ENCODE assay signal across 9 cellular contexts in genomic region chr5:179805070-179805528, GRCh38. TPM values are rescaled to one million over a fixed set of nuclear protein-coding genes. Genes with fewer than 3 reads are reported as not detected.
A peak's percentile ranks its signal among the peaks of the same experiment; 100 is the strongest.
DNase-seq lines count a peak whose midpoint lies in the region; ATAC-seq, FAIRE-seq and TF ChIP-seq lines count a peak whose summit lies in the region.
"Had no signal": no experiment of that assay in that cellular context is flagged by ENCODE, and none has a peak within 500 bp of the region (broad histone marks: within the 10 kb centered on the region; RNA-seq: fewer than 3 reads in every experiment).

No MANE protein-coding gene starts in this region.

- H2AK5ac ChIP-seq in mesenchymal stem cell (ENCODE audit: low read length, severe bottlenecking): no peak overlapping the region

- H3K27ac Mint-ChIP-seq in chondrocyte (ENCODE audit: unreplicated experiment): peak overlapping the region; percentile 70

- WGBS in A549 (ENCODE audit: missing lambda C conversion rate): 26% methylated on average over 7 of the region's 9 CpGs
- WGBS in mesenchymal stem cell: 69% methylated on average over 9 of the region's 9 CpGs

- H3K4me3 Mint-ChIP-seq in chondrocyte (ENCODE audit: unreplicated experiment): peak overlapping the region; percentile 83

- H2BK120ac ChIP-seq in mesenchymal stem cell (ENCODE audit: low read depth, low read length): no peak overlapping the region

- peaks cover 16 to 43% of the 10 kb centered on the region in 2 experiments for H3K36me3 ChIP-seq in mesenchymal stem cell (ENCODE audit: control insufficient read depth in 1 of 2, insufficient read depth in 2 of 2, low read depth in 1 of 2, low read length in 2 of 2)

- no peak for TF ChIP-seq CTCF in A549 (IDR thresholded peaks at IDR 0.05)
- no peak for TF ChIP-seq CTCF in chondrocyte (IDR thresholded peaks at IDR 0.05)

- H2AFZ ChIP-seq in mesenchymal stem cell (ENCODE audit: low read depth, low read length): no peak overlapping the region

- no peaks in the 10 kb centered on the region for H3K27me3 Mint-ChIP-seq in chondrocyte (ENCODE audit: low read depth)

- H3K27me3 ChIP-seq in mesenchymal stem cell (ENCODE audit: control insufficient read depth in 1 of 2, insufficient read depth in 1 of 2, low read length in 2 of 2): no peaks in the 10 kb centered on the region

- POLR2A ChIA-PET in A549 (lab: Yijun Ruan, JAX): interaction anchor here (0.8 to 1.1 kb wide), 2 partner anchors 14 to 15 kb away, joined by 3 to 5 read pairs; partner anchors contain the start of gene SQSTM1

- TF ChIP-seq EP300 in A549 (IDR thresholded peaks at IDR 0.05): no peak

- CTCF ChIA-PET in A549 (lab: Yijun Ruan, JAX): interaction anchor here (1.1 to 1.6 kb wide), 3 partner anchors 13 to 33 kb away, joined by 3 read pairs; no protein-coding TSS in a partner anchor

- peak overlapping the region; percentile 55 for H4K8ac ChIP-seq in mesenchymal stem cell (ENCODE audit: low read length)

- peak overlapping the region in 1 of 2 experiments; percentile 54 for H3K4ac ChIP-seq in mesenchymal stem cell (ENCODE audit: low read depth in 1 of 2, low read length in 2 of 2)

- peaks cover 44% of the 10 kb centered on the region for H3K4me1 ChIP-seq in A549
- H3K4me1 ChIP-seq in mesenchymal stem cell (ENCODE audit: control insufficient read depth, insufficient read depth, low read depth, low read length): peaks cover 45% of the 10 kb centered on the region

- H3K9ac ChIP-seq in mesenchymal stem cell (ENCODE audit: low read length): peak overlapping the region; percentile 87

- H3K79me1 ChIP-seq in mesenchymal stem cell (replicated peaks; ENCODE audit: low read length, poor library complexity, severe bottlenecking): peaks cover 16% of the 10 kb centered on the region

- no peak overlapping the region for H2BK15ac ChIP-seq in mesenchymal stem cell (ENCODE audit: low read depth, poor library complexity, severe bottlenecking)

- no peak for TF ChIP-seq POLR2A in A549 (IDR thresholded peaks at IDR 0.05; ENCODE audit: low read length)

- H3K36me3 Mint-ChIP-seq in chondrocyte (ENCODE audit: low read depth): peaks cover 5% of the 10 kb centered on the region

- H3K27ac ChIP-seq in A549: peak overlapping the region; percentile 91 to 99
- H3K27ac ChIP-seq in mesenchymal stem cell (ENCODE audit: low read length, poor library complexity, severe bottlenecking): peak overlapping the region; percentile 13

- no peaks in the 10 kb centered on the region for H3K9me3 ChIP-seq in A549
- no peaks in the 10 kb centered on the region for H3K9me3 ChIP-seq in mesenchymal stem cell (ENCODE audit: control insufficient read depth, low read length)

- H3K18ac ChIP-seq in mesenchymal stem cell (ENCODE audit: low read depth in 1 of 2, low read length in 2 of 2): peak overlapping the region; percentile 92 to 98

- peak overlapping the region; percentile 2 to 60 for H3K23ac ChIP-seq in mesenchymal stem cell (ENCODE audit: low read length in 2 of 2)

- H2BK12ac ChIP-seq in mesenchymal stem cell (ENCODE audit: low read length in 2 of 2): peak overlapping the region; percentile 17 to 55

- TF ChIP-seq RAD21 in A549 (conservative IDR thresholded peaks at IDR 0.05 in 1 of 2, IDR thresholded peaks at IDR 0.05 in 1 of 2): no peak

- peak overlapping the region; percentile 94 for H3K4me3 ChIP-seq in A549
- H3K4me3 ChIP-seq in Jurkat, Clone E6-1 (ENCODE audit: low read length): peak overlapping the region; percentile 68
- H3K4me3 ChIP-seq in mesenchymal stem cell (ENCODE audit: insufficient read depth in 1 of 2, low read depth in 1 of 2, low read length in 2 of 2): peak overlapping the region; percentile 84 to 98

- no peak overlapping the region for H3K14ac ChIP-seq in mesenchymal stem cell (ENCODE audit: low read length in 2 of 2)

- H3K4me2 ChIP-seq in A549 (peak overlapping the region; percentile 95), mesenchymal stem cell (ENCODE audit: low read length, poor library complexity, severe bottlenecking) (peak overlapping the region; percentile 93)

- DNase-seq in A549 (ENCODE audit: low read depth in 1 of 2, low spot score in 1 of 2) (no peak), chondrocyte (ENCODE audit: low spot score) (no peak), mesenchymal stem cell (no peak), NCI-H2081 (lab: John Stamatoyannopoulos, UW) (no peak), AML-193 (lab: John Stamatoyannopoulos, UW) (no peak), cortex of kidney (lab: John Stamatoyannopoulos, UW) (no peak)
- DNase-seq in Jurkat, Clone E6-1 (ENCODE audit: low read depth, low spot score): no peak
- DNase-seq in effector CD4-positive, alpha-beta T cell: no peak

- H3K4me1 Mint-ChIP-seq in chondrocyte (ENCODE audit: low read depth): peaks cover 20% of the 10 kb centered on the region

- peak in 1 of 2 experiments; percentile 0; a peak in 2 of 6 replicates for ATAC-seq in A549

- H2BK5ac ChIP-seq in mesenchymal stem cell (ENCODE audit: low read depth, low read length, poor library complexity, severe bottlenecking): no peak overlapping the region

- no peaks in the 10 kb centered on the region for H3K9me3 Mint-ChIP-seq in chondrocyte (ENCODE audit: low read depth)

- peak overlapping the region; percentile 30 for H4K91ac ChIP-seq in mesenchymal stem cell (ENCODE audit: low read length)

- FAIRE-seq in A549 (lab: Jason Lieb, UNC): no peak

TF ChIP-seq in A549, 52 proteins besides CTCF, POLR2A, EP300 and RAD21:
- TF ChIP-seq KDM1A (IDR thresholded peaks at IDR 0.05; ENCODE audit: low read depth): no peak
- no peak for TF ChIP-seq MAX (IDR thresholded peaks at IDR 0.05)
- no peak for TF ChIP-seq NFE2L2 (conservative IDR thresholded peaks at IDR 0.05; ENCODE audit: low read length)
- no peak for TF ChIP-seq PBX3 (IDR thresholded peaks at IDR 0.05)
- no peak for TF ChIP-seq CBX8 (IDR thresholded peaks at IDR 0.05)
- no peak for TF ChIP-seq CHD2 (IDR thresholded peaks at IDR 0.05; ENCODE audit: low read length, partially characterized antibody)
- no peak for TF ChIP-seq MAZ (IDR thresholded peaks at IDR 0.05; ENCODE audit: borderline replicate concordance, low read depth, low read length)

RNA-seq across cellular contexts. Expression of gene MGAT4B, which starts 1.6 kb away (rescaled TPM):
- polyA plus RNA-seq in A549 (2011; rRNA removed): 57.4 and 110 TPM in 2 replicates
- 145 and 194 TPM in 2 replicates for polyA plus RNA-seq in A549 (2012; cell fraction: cytosol; rRNA removed)
- 436 and 532 TPM in 2 replicates for polyA plus RNA-seq in A549 (2012; cell fraction: nucleus; rRNA removed)
- polyA plus RNA-seq in A549 (2017; fragmentation: RNase III; extraction: RNeasy Plus Mini Kit Qiagen cat#74134 plus additional on column Dnase treatment): 153 to 166 TPM (median 153 TPM) in 3 replicates
- 132 and 144 TPM in 2 replicates for polyA minus RNA-seq in A549 (2011; rRNA and poly(A)+ RNA removed)
- polyA plus RNA-seq in Jurkat, Clone E6-1 (2012; ENCODE audit: insufficient read depth, insufficient read length): 57.3 TPM
- total RNA-seq in chondrocyte: 135 to 144 TPM (median 142 TPM) in 3 replicates
- polyA plus RNA-seq in mesenchymal stem cell (2013, experiment 1 of 2): 182 TPM
- polyA plus RNA-seq in mesenchymal stem cell (2013, experiment 2 of 2): 176 TPM

RNA-seq across cellular contexts. Expression of gene LTC4S, which starts 11.3 kb away (rescaled TPM):
- not detected in 2 replicates for polyA plus RNA-seq in A549 (2011; rRNA removed)
- 0.08 and 0.19 TPM in 2 replicates for polyA plus RNA-seq in A549 (2012; cell fraction: cytosol; rRNA removed)
- 0.67 and 1.3 TPM in 2 replicates for polyA plus RNA-seq in A549 (2012; cell fraction: nucleus; rRNA removed)
- 0.26 TPM in 1 of 3 replicates, not detected in the others for polyA plus RNA-seq in A549 (2017; fragmentation: RNase III; extraction: RNeasy Plus Mini Kit Qiagen cat#74134 plus additional on column Dnase treatment)
- polyA minus RNA-seq in A549 (2011; rRNA and poly(A)+ RNA removed): not detected in 2 replicates
- 1.9 TPM for polyA plus RNA-seq in Jurkat, Clone E6-1 (2012; ENCODE audit: insufficient read depth, insufficient read length)
- 1.2 to 1.7 TPM (median 1.3 TPM) in 3 replicates for total RNA-seq in chondrocyte
- 0.22 TPM for polyA plus RNA-seq in mesenchymal stem cell (2013, experiment 1 of 2)
- polyA plus RNA-seq in mesenchymal stem cell (2013, experiment 2 of 2): 0.29 TPM
- total RNA-seq: glomerular endothelial cell had no signal

RNA-seq across cellular contexts. Expression of gene SQSTM1, which starts 15.6 kb away (rescaled TPM):
- polyA plus RNA-seq in A549 (2011; rRNA removed) (362 and 415 TPM in 2 replicates), A549 (2017; fragmentation: RNase III; extraction: RNeasy Plus Mini Kit Qiagen cat#74134 plus additional on column Dnase treatment) (529 to 625 TPM (median 606 TPM) in 3 replicates)
- polyA plus RNA-seq in A549 (2012; cell fraction: cytosol; rRNA removed): 377 and 435 TPM in 2 replicates
- polyA plus RNA-seq in A549 (2012; cell fraction: nucleus; rRNA removed): 848 and 893 TPM in 2 replicates
- polyA minus RNA-seq in A549 (2011; rRNA and poly(A)+ RNA removed): 233 and 259 TPM in 2 replicates
- polyA plus RNA-seq in Jurkat, Clone E6-1 (2012; ENCODE audit: insufficient read depth, insufficient read length): 43.5 TPM
- total RNA-seq in chondrocyte: 219 to 297 TPM (median 296 TPM) in 3 replicates
- 544 TPM for polyA plus RNA-seq in mesenchymal stem cell (2013, experiment 1 of 2)
- polyA plus RNA-seq in mesenchymal stem cell (2013, experiment 2 of 2): 553 TPM

RNA-seq across cellular contexts. Expression of gene MRNIP, which starts 53.5 kb away (rescaled TPM):
- polyA plus RNA-seq in A549 (2011; rRNA removed) (21.4 and 26.1 TPM in 2 replicates), A549 (2017; fragmentation: RNase III; extraction: RNeasy Plus Mini Kit Qiagen cat#74134 plus additional on column Dnase treatment) (29.7 to 35.9 TPM (median 30.5 TPM) in 3 replicates)
- polyA plus RNA-seq in A549 (2012; cell fraction: cytosol; rRNA removed): 19.4 and 20.7 TPM in 2 replicates
- polyA plus RNA-seq in A549 (2012; cell fraction: nucleus; rRNA removed): 155 and 197 TPM in 2 replicates
- 12.2 and 13.2 TPM in 2 replicates for polyA minus RNA-seq in A549 (2011; rRNA and poly(A)+ RNA removed)
- polyA plus RNA-seq in Jurkat, Clone E6-1 (2012; ENCODE audit: insufficient read depth, insufficient read length): 17.1 TPM
- total RNA-seq in chondrocyte: 13.4 to 20.0 TPM (median 16.4 TPM) in 3 replicates
- polyA plus RNA-seq in mesenchymal stem cell (2013, experiment 1 of 2): 9.7 TPM
- polyA plus RNA-seq in mesenchymal stem cell (2013, experiment 2 of 2): 10.7 TPM
